Comparison of ENCODE assay signal across 9 cellular contexts in genomic region chr5:168227973-168228615, GRCh38.
DNase-seq lines count a peak whose midpoint lies in the region; ATAC-seq, FAIRE-seq and TF ChIP-seq lines count a peak whose summit lies in the region.
"Had no signal": no experiment of that assay in that cellular context is flagged by ENCODE, and none has a peak within 500 bp of the region (broad histone marks: within the 10 kb centered on the region; RNA-seq: fewer than 3 reads in every experiment).

No MANE protein-coding gene starts in this region.

- ATAC-seq in GM18861 (IDR thresholded peaks at IDR 0.05; ENCODE audit: unreplicated experiment) (peak; percentile 100), GM21786 (IDR thresholded peaks at IDR 0.05; ENCODE audit: unreplicated experiment) (peak; percentile 100)

- no peaks in the 10 kb centered on the region for H3K4me1 ChIP-seq in A673 (ENCODE audit: insufficient read depth, low read length, poor library complexity, severe bottlenecking)
- no peaks in the 10 kb centered on the region for H3K4me1 ChIP-seq in Peyer's patch
- H3K4me1 ChIP-seq: SJSA1 had no signal

- H3K9me3 ChIP-seq in A673 (ENCODE audit: low read depth, low read length, poor library complexity, severe bottlenecking) (no peaks in the 10 kb centered on the region), Peyer's patch (no peaks in the 10 kb centered on the region)
- H3K9me3 ChIP-seq: SJSA1 had no signal

- TF ChIP-seq POLR2A in Peyer's patch (IDR thresholded peaks at IDR 0.05): no peak

- H3K36me3 ChIP-seq in A673 (ENCODE audit: insufficient read depth, low read length, poor library complexity, severe bottlenecking): peaks cover 2% of the 10 kb centered on the region
- no peaks in the 10 kb centered on the region for H3K36me3 ChIP-seq in Peyer's patch

- peak; percentile 42 for DNase-seq in Jurkat, Clone E6-1 (ENCODE audit: low read depth, low spot score)
- DNase-seq in foreskin melanocyte: peak; percentile 55
- DNase-seq in A673 (ENCODE audit: low spot score): no peak
- no peak for DNase-seq in D721Med (ENCODE audit: insufficient read length, low spot score)
- no peak for DNase-seq in NCI-H774 (lab: John Stamatoyannopoulos, UW)
- no peak for DNase-seq in Peyer's patch

- no peak for TF ChIP-seq CTCF in A673 (conservative IDR thresholded peaks at IDR 0.05; ENCODE audit: low read depth, low read length)
- TF ChIP-seq CTCF in D721Med (IDR thresholded peaks at IDR 0.05; ENCODE audit: insufficient read depth, missing control alignments): no peak
- TF ChIP-seq CTCF in Peyer's patch (IDR thresholded peaks at IDR 0.05): no peak

- H3K27me3 ChIP-seq in A673 (replicated peaks; ENCODE audit: insufficient read depth, low read depth, low read length, poor library complexity) (no peaks in the 10 kb centered on the region), Peyer's patch (no peaks in the 10 kb centered on the region)
- H3K27me3 ChIP-seq: SJSA1 had no signal

- CTCF ChIA-PET in A673 (lab: Charles Lee): no interaction called here

- intact Hi-C loops in A673 (cut with micrococcal nuclease; ENCODE audit: unreplicated experiment): loop anchor here (10.0 kb wide), 1 partner anchor 503 kb away; no protein-coding TSS in a partner anchor

- FAIRE-seq in D721Med (lab: Jason Lieb, UNC): no peak

- H3K4me3 ChIP-seq in Jurkat, Clone E6-1 (ENCODE audit: low read length): no peak overlapping the region; the same call in 1 of the 2 replicates
- H3K4me3 ChIP-seq in A673 (ENCODE audit: low read depth, low read length, poor library complexity, severe bottlenecking): no peak overlapping the region
- H3K4me3 ChIP-seq in Peyer's patch: no peak overlapping the region
- H3K4me3 ChIP-seq: SJSA1 had no signal

- no peak overlapping the region for H3K27ac ChIP-seq in A673 (ENCODE audit: low read depth, low read length, poor library complexity, severe bottlenecking)
- no peak overlapping the region for H3K27ac ChIP-seq in Peyer's patch
- H3K27ac ChIP-seq: SJSA1 had no signal

- BruUV-seq in A673 (replicated peaks; lab: Mats Ljungman, UMichigan): no TSS peak

- POLR2A ChIA-PET in A673 (lab: Charles Lee; ENCODE audit: low non-redundant PET): no interaction called here

Comparison
In these comparisons a context has a peak if more than half of its experiments do, and no peak if none do; other contexts are left out.
1. DNase-seq: peak in Jurkat, Clone E6-1 (single experiment) and foreskin melanocyte (single experiment); none in A673 (single experiment), D721Med (single experiment), NCI-H774 (single experiment) and Peyer's patch (0 of 3).